26 cellular contexts compared by ENCODE assay signal in the genomic region with DNA sequence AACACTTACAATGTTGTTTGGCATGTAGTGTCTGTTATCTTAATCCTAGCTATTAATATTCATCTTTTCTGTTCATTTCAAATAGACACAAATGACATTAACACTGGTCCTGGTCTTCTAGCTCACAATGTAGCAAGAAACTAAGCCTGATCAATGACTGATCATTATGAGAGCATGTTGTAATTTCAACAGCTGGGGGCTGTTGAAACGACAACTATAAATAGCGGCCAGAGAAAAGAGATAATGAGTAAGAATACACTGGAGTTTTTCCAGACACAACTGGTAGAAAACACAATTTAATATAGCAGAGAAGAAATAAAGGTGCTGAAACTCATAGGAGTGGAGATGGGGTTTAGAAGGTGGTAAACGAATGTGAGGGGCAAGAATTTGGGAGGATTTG.
"Had no signal": no experiment of that assay in that cellular context is flagged by ENCODE, and none has a peak within 500 bp of the region (broad histone marks: within the 10 kb centered on the region; RNA-seq: fewer than 3 reads in every experiment).

No MANE protein-coding gene starts in this region.

- ATAC-seq: stimulated activated effector memory CD8-positive, alpha-beta T cell treated with anti-CD3 and anti-CD28 coated beads, Interleukin-12 subunit alpha, Interleukin-12 subunit beta, amount 100 ng/mL, for 72 hours; stimulated activated memory B cell treated with anti-CD40 and anti-IgM and Interleukin-4, amounts not matched to agents 10 μg/mL and 1 μg/mL and 100 μg/mL, for 72 hours; stimulated activated naive B cell treated with anti-CD40 and anti-IgM and Interleukin-4, amounts not matched to agents 10 μg/mL and 1 μg/mL and 100 μg/mL, for 72 hours; stimulated activated naive CD8-positive, alpha-beta T cell treated with anti-CD3 and anti-CD28 coated beads, Interleukin-15, amount 100 ng/mL, for 72 hours; stimulated activated naive CD8-positive, alpha-beta T cell treated with anti-CD3 and anti-CD28 coated beads, Interleukin-15, Interleukin-2, amounts not matched to agents 100 U/mL and 50 U/mL, for 24 hours; upper lobe of right lung had no signal

- H3K36me3 ChIP-seq: stomach, suprapubic skin, thoracic aorta, thyroid gland, tibial artery, tibial nerve, transverse colon, upper lobe of left lung, upper lobe of right lung, uterus, vagina had no signal

- H3K4me3 ChIP-seq: stomach, suprapubic skin, testis, thoracic aorta, thyroid gland, tibial artery, tibial nerve, transverse colon, upper lobe of left lung, upper lobe of right lung, uterus, vagina had no signal

- H3K27ac ChIP-seq: stomach, suprapubic skin, testis, thoracic aorta, thyroid gland, tibial artery, tibial nerve, transverse colon, upper lobe of left lung, upper lobe of right lung, uterus, vagina had no signal

- H3K27me3 ChIP-seq: stomach, testis, thyroid gland, tibial artery, tibial nerve, transverse colon, upper lobe of left lung, uterus, vagina had no signal

- H3K9me3 ChIP-seq: stomach, suprapubic skin, testis, thoracic aorta, thyroid gland, tibial artery, tibial nerve, transverse colon, upper lobe of left lung, upper lobe of right lung, uterus, vagina had no signal

- DNase-seq: stimulated activated CD4-positive, alpha-beta T cell treated with anti-CD3 and anti-CD28 coated beads, Interleukin-2, amount 100 ng/mL, for 48 hours; stimulated activated CD4-positive, alpha-beta T cell treated with anti-CD3 and anti-CD28 coated beads, Interleukin-4, amount 100 ng/mL, for 1 hour; stimulated activated CD4-positive, alpha-beta T cell treated with anti-CD3 and anti-CD28 coated beads, Interleukin-4, amount 100 ng/mL, for 24 hours; stimulated activated CD4-positive, alpha-beta T cell treated with anti-CD3 and anti-CD28 coated beads, Interleukin-4, amount 100 ng/mL, for 4 hours; stimulated activated CD8-positive, alpha-beta memory T cell treated with anti-CD3 and anti-CD28 coated beads, Interleukin-4, amount 100 ng/mL, for 48 hours; stimulated activated naive B cell treated with anti-CD40 and anti-IgM and Interleukin-4, amounts not matched to agents 10 μg/mL and 1 μg/mL and 100 μg/mL, for 72 hours; stimulated activated naive CD4-positive, alpha-beta T cell; stimulated activated naive CD4-positive, alpha-beta T cell treated with Interleukin-2 at 50 U/mL for 16 hours; stimulated activated naive CD8-positive, alpha-beta T cell treated with anti-CD3 and anti-CD28 coated beads, Interleukin-15, amount 100 ng/mL, for 72 hours; stimulated activated naive CD8-positive, alpha-beta T cell treated with anti-CD3 and anti-CD28 coated beads, Interleukin-15, Interleukin-2, amounts not matched to agents 100 U/mL and 50 U/mL, for 24 hours; stomach; substantia nigra; testis; thyroid gland; tibial artery; transverse colon; trophoblast cell; upper lobe of left lung; upper lobe of right lung; uterus had no signal

- H3K4me1 ChIP-seq: suprapubic skin, testis, thyroid gland, tibial artery, tibial nerve, upper lobe of left lung, upper lobe of right lung, uterus, vagina had no signal
